In genomic region chr22:50271011-50271394, GRCh38 we compare ENCODE assay signal across 8 cellular contexts. TPM values are rescaled to one million over a fixed set of nuclear protein-coding genes. Genes with fewer than 3 reads are reported as not detected.
A peak's percentile ranks its signal among the peaks of the same experiment; 100 is the strongest.
DNase-seq lines count a peak whose midpoint lies in the region; ATAC-seq and TF ChIP-seq lines count a peak whose summit lies in the region.

No MANE protein-coding gene starts in this region.

- no peaks in the 10 kb centered on the region for H3K9me2 ChIP-seq in DOHH2 (replicated peaks; ENCODE audit: control insufficient read depth, low read length)

- H3K36me3 ChIP-seq in DOHH2 (ENCODE audit: control insufficient read depth, low read length): peaks cover 17% of the 10 kb centered on the region
- no peaks in the 10 kb centered on the region for H3K36me3 ChIP-seq in Panc1 (ENCODE audit: control insufficient read depth, insufficient read depth, low read length)

- H3K27me3 Mint-ChIP-seq in endothelial cell (ENCODE audit: unreplicated experiment) (peaks cover 3% of the 10 kb centered on the region), progenitor cell of endocrine pancreas (peaks cover 31% of the 10 kb centered on the region)

- H3K27ac ChIP-seq in DOHH2 (ENCODE audit: low read depth, low read length) (no peak overlapping the region), Panc1 (ENCODE audit: low read length) (peak overlapping the region; percentile 70)

- H3K4me2 ChIP-seq in DOHH2 (ENCODE audit: low read length): peak overlapping the region; percentile 86

- no peaks in the 10 kb centered on the region for H3K79me2 ChIP-seq in DOHH2 (ENCODE audit: control insufficient read depth, low read length)

- in situ Hi-C loops in Panc1 (cut with HindIII; ENCODE audit: low pct_unique_long_range_greater_than_20kb, low sequenced_read_pairs): no loop called here

- TF ChIP-seq CTCF in DOHH2 (IDR thresholded peaks at IDR 0.05; ENCODE audit: low read depth, low read length, poor library complexity, severe bottlenecking) (peak; percentile 13), Panc1 (IDR thresholded peaks at IDR 0.05) (no peak), endothelial cell (IDR thresholded peaks at IDR 0.05; ENCODE audit: unreplicated experiment) (no peak), progenitor cell of endocrine pancreas (IDR thresholded peaks at IDR 0.05; ENCODE audit: unreplicated experiment) (no peak)

- H3K36me3 Mint-ChIP-seq in endothelial cell (ENCODE audit: low read depth, unreplicated experiment): peaks cover 4% of the 10 kb centered on the region
- peaks cover 2% of the 10 kb centered on the region for H3K36me3 Mint-ChIP-seq in progenitor cell of endocrine pancreas (ENCODE audit: insufficient read depth)

- H3K9me3 Mint-ChIP-seq in endothelial cell (ENCODE audit: unreplicated experiment): no peaks in the 10 kb centered on the region
- H3K9me3 Mint-ChIP-seq in progenitor cell of endocrine pancreas (ENCODE audit: low read depth): no peaks in the 10 kb centered on the region

- peaks cover 7% of the 10 kb centered on the region; the same call in 1 of the 2 replicates for H3F3A ChIP-seq in DOHH2 (ENCODE audit: control insufficient read depth, insufficient read depth)

- peak overlapping the region; percentile 81 for H3K4me3 Mint-ChIP-seq in endothelial cell (ENCODE audit: unreplicated experiment)
- peak overlapping the region; percentile 21 for H3K4me3 Mint-ChIP-seq in progenitor cell of endocrine pancreas (ENCODE audit: low read depth)

- peaks cover 3% of the 10 kb centered on the region; the same call in 1 of the 2 replicates for H4K20me1 ChIP-seq in DOHH2 (ENCODE audit: control insufficient read depth, insufficient read depth, low read depth, low read length)

- H3K4me1 Mint-ChIP-seq in endothelial cell (ENCODE audit: unreplicated experiment) (no peaks in the 10 kb centered on the region), progenitor cell of endocrine pancreas (ENCODE audit: low read depth) (no peaks in the 10 kb centered on the region)

- no peak for ATAC-seq in Panc1
- no peak for ATAC-seq in HG02973 (IDR thresholded peaks at IDR 0.05; ENCODE audit: unreplicated experiment)
- no peak for ATAC-seq in GM21515 (IDR thresholded peaks at IDR 0.05; ENCODE audit: unreplicated experiment)

- no TSS peak for BruUV-seq in Panc1 (replicated peaks; lab: Mats Ljungman, UMichigan)

- DNase-seq in Panc1 (ENCODE audit: low read depth, low spot score) (no peak), endothelial cell (ENCODE audit: low spot score) (no peak), progenitor cell of endocrine pancreas (ENCODE audit: low spot score, unreplicated experiment) (no peak), AML-193 (lab: John Stamatoyannopoulos, UW) (no peak)
- DNase-seq in activated CD4-positive, CD25-positive, alpha-beta regulatory T cell (lab: John Stamatoyannopoulos, UW): no peak

- intact Hi-C loops in Panc1 (cut with micrococcal nuclease; ENCODE audit: unreplicated experiment): loop anchor here (5.0 kb wide), 1 partner anchor 71 kb away; the partner anchor contains the start of gene PPP6R2

- H3K4me1 ChIP-seq in DOHH2 (ENCODE audit: control insufficient read depth, low read length): peaks cover 44% of the 10 kb centered on the region
- H3K4me1 ChIP-seq in Panc1 (ENCODE audit: control insufficient read depth, insufficient read depth, low read length): peaks cover 23% of the 10 kb centered on the region

- POLR2A ChIA-PET in Panc1 (lab: Charles Lee): interaction anchor here (0.5 to 0.6 kb wide), 2 partner anchors 20 to 52 kb away, joined by 8 to 9 read pairs; no protein-coding TSS in a partner anchor

- H3K4me3 ChIP-seq in DOHH2 (ENCODE audit: low read length) (peak overlapping the region; percentile 75), Panc1 (ENCODE audit: low read depth in 2 of 2, low read length in 2 of 2) (peak overlapping the region; percentile 56 to 59)

- CTCF ChIA-PET in Panc1 (lab: Charles Lee): interaction anchor here (0.6 kb wide), 2 partner anchors 33 to 224 kb away, joined by 5 to 10 read pairs; no protein-coding TSS in a partner anchor

- H3K27ac Mint-ChIP-seq in endothelial cell (ENCODE audit: unreplicated experiment) (peak overlapping the region; percentile 64), progenitor cell of endocrine pancreas (no peak overlapping the region)

- 0 out of 2 replicates have a peak, but pooled peaks cover 3% of the 10 kb centered on the region for H3K27me3 ChIP-seq in DOHH2 (ENCODE audit: control insufficient read depth, low read length)
- no peaks in the 10 kb centered on the region for H3K27me3 ChIP-seq in Panc1 (ENCODE audit: control insufficient read depth, insufficient read depth, low read length)

- H3K9me3 ChIP-seq in DOHH2 (ENCODE audit: control insufficient read depth, insufficient read depth, low read length) (peaks cover 3% of the 10 kb centered on the region; the same call in 1 of the 2 replicates), Panc1 (ENCODE audit: control insufficient read depth, insufficient read depth, low read depth, low read length) (no peaks in the 10 kb centered on the region)

RNA-seq across cellular contexts. Expression of gene MAPK11, which starts 0.8 kb away (rescaled TPM):
- total RNA-seq in Panc1 (2021; ENCODE audit: unreplicated experiment) (77.7 TPM), endothelial cell (ENCODE audit: unreplicated experiment) (62.4 TPM), progenitor cell of endocrine pancreas (2.3 and 2.7 TPM in 2 replicates)
- 105 TPM for polyA plus RNA-seq in Panc1 (2012; ENCODE audit: insufficient read length)

RNA-seq across cellular contexts. Expression of gene MAPK12, which starts 9.5 kb away (rescaled TPM):
- total RNA-seq in Panc1 (2021; ENCODE audit: unreplicated experiment) (74.6 TPM), endothelial cell (ENCODE audit: unreplicated experiment) (33.4 TPM), progenitor cell of endocrine pancreas (53.7 and 54.6 TPM in 2 replicates)
- 81.1 TPM for polyA plus RNA-seq in Panc1 (2012; ENCODE audit: insufficient read length)

RNA-seq across cellular contexts. Expression of gene HDAC10, which starts 19.9 kb away (rescaled TPM):
- total RNA-seq in Panc1 (2021; ENCODE audit: unreplicated experiment) (71.3 TPM), endothelial cell (ENCODE audit: unreplicated experiment) (42.1 TPM), progenitor cell of endocrine pancreas (73.8 and 81.5 TPM in 2 replicates)
- 74.6 TPM for polyA plus RNA-seq in Panc1 (2012; ENCODE audit: insufficient read length)

RNA-seq across cellular contexts. Expression of gene TUBGCP6, which starts 26.2 kb away (rescaled TPM):
- total RNA-seq in Panc1 (2021; ENCODE audit: unreplicated experiment) (31.3 TPM), endothelial cell (ENCODE audit: unreplicated experiment) (48.5 TPM), progenitor cell of endocrine pancreas (62.0 and 70.9 TPM in 2 replicates)
- 31.3 TPM for polyA plus RNA-seq in Panc1 (2012; ENCODE audit: insufficient read length)

RNA-seq across cellular contexts. Expression of gene PLXNB2, which starts 36.4 kb away (rescaled TPM):
- 227 TPM for total RNA-seq in Panc1 (2021; ENCODE audit: unreplicated experiment)
- polyA plus RNA-seq in Panc1 (2012; ENCODE audit: insufficient read length): 239 TPM
- 96.5 TPM for total RNA-seq in endothelial cell (ENCODE audit: unreplicated experiment)
- 178 and 182 TPM in 2 replicates for total RNA-seq in progenitor cell of endocrine pancreas

Comparison
In these comparisons a context has a peak if more than half of its experiments do, and no peak if none do; other contexts are left out.
1. RNA of gene MAPK11, which starts 0.8 kb away (total RNA-seq): 77.7 TPM in Panc1 (single experiment) and 62.4 TPM in endothelial cell (single experiment); 2.3 to 2.7 TPM in progenitor cell of endocrine pancreas; every median in the first group is over 10 times any median in the second.